Comparison of ENCODE assay signal across 16 cellular contexts in the genomic region with DNA sequence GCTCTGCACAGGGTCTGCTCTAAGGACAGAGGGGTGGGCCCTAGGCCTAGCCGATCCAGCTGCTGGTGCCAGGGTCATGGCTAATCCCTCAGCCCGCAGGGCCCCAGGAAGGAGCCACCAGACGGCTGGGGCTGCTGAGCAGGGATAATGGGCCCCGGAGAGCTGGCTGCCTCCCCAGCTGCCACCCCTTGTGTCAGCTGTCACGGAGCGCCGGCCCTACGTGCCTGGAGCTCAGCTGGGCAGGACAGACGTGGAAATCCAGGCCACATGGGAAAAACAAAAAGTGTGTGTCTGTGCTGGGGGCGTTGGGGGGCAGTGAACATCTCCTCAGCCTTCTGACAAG. TPM values are rescaled to one million over a fixed set of nuclear protein-coding genes. Genes with fewer than 3 reads are reported as not detected.
DNase-seq lines count a peak whose midpoint lies in the region; FAIRE-seq and TF ChIP-seq lines count a peak whose summit lies in the region.
"Had no signal": no experiment of that assay in that cellular context is flagged by ENCODE, and none has a peak within 500 bp of the region (broad histone marks: within the 10 kb centered on the region; RNA-seq: fewer than 3 reads in every experiment).

No MANE protein-coding gene starts in this region.

- H3K9me3 ChIP-seq in A673 (ENCODE audit: low read depth, low read length, poor library complexity, severe bottlenecking): no peaks in the 10 kb centered on the region
- H3K9me3 ChIP-seq in CD4-positive, alpha-beta memory T cell (ENCODE audit: control insufficient read depth in 1 of 2, low read length in 2 of 2): no peaks in the 10 kb centered on the region

- no TSS peak for BruUV-seq in A673 (replicated peaks; lab: Mats Ljungman, UMichigan)

- H3K4me3 ChIP-seq in A673 (ENCODE audit: low read depth, low read length, poor library complexity, severe bottlenecking): no peak overlapping the region
- no peak overlapping the region for H3K4me3 ChIP-seq in CD4-positive, alpha-beta memory T cell (ENCODE audit: low read length in 2 of 2)

- H3K27ac Mint-ChIP-seq in CD4-positive, alpha-beta memory T cell: peak overlapping the region in 1 of 7 donors; percentile 23
- H3K27ac Mint-ChIP-seq: activated naive CD8-positive, alpha-beta T cell treated with anti-CD3 and anti-CD28 coated beads, Interleukin-2, amount 50 U/mL, for 24 hours had no signal

- TF ChIP-seq CTCF in A673 (conservative IDR thresholded peaks at IDR 0.05; ENCODE audit: low read depth, low read length): no peak

- DNase-seq in A673 (ENCODE audit: low spot score) (no peak), NCI-H1694 treated with DMSO at 0.1 percent for 48 hours (lab: John Stamatoyannopoulos, UW) (peak; percentile 88), caudate nucleus (lab: John Stamatoyannopoulos, UW) (peak in 52 of 61 donors; percentile 36 to 89 (median 71)), medulla oblongata (ENCODE audit: extremely low spot score) (peak; percentile 74), RCC 7860 (ENCODE audit: low spot score) (no peak), DMS53 (lab: John Stamatoyannopoulos, UW) (no peak), foreskin melanocyte (no peak)
- DNase-seq in CD4-positive, alpha-beta memory T cell: no peak
- DNase-seq: activated naive CD8-positive, alpha-beta T cell treated with anti-CD3 and anti-CD28 coated beads, Interleukin-2, amount 50 U/mL, for 24 hours; dermis blood vessel endothelial cell; KG1; RPMI8226; stimulated activated CD4-positive, alpha-beta T cell treated with anti-CD3 and anti-CD28 coated beads, Interleukin-15, amount 100 ng/mL, for 24 hours had no signal

- CTCF ChIA-PET in A673 (lab: Charles Lee): no interaction called here
- CTCF ChIA-PET in CD4-positive, alpha-beta memory T cell (lab: Charles Lee; ENCODE audit: partially characterized antibody): no interaction called here

- no peak for FAIRE-seq in RCC 7860 (lab: Jason Lieb, UNC)
- FAIRE-seq: TTC549, urothelium cell line had no signal

- H3K4me3 Mint-ChIP-seq in CD4-positive, alpha-beta memory T cell: no peak overlapping the region
- H3K4me3 Mint-ChIP-seq: activated naive CD8-positive, alpha-beta T cell treated with anti-CD3 and anti-CD28 coated beads, Interleukin-2, amount 50 U/mL, for 24 hours; neural crest cell had no signal

- H3K4me1 ChIP-seq in A673 (ENCODE audit: insufficient read depth, low read length, poor library complexity, severe bottlenecking): no peaks in the 10 kb centered on the region
- H3K4me1 ChIP-seq in CD4-positive, alpha-beta memory T cell (ENCODE audit: insufficient read depth, low read length): no peaks in the 10 kb centered on the region

- H3K4me1 Mint-ChIP-seq in CD4-positive, alpha-beta memory T cell: no peaks in the 10 kb centered on the region
- H3K4me1 Mint-ChIP-seq: activated naive CD8-positive, alpha-beta T cell treated with anti-CD3 and anti-CD28 coated beads, Interleukin-2, amount 50 U/mL, for 24 hours had no signal

- H3K27ac ChIP-seq in A673 (ENCODE audit: low read depth, low read length, poor library complexity, severe bottlenecking) (peak overlapping the region; percentile 16), caudate nucleus (ENCODE audit: low read depth, low read length) (peak overlapping the region; percentile 89)
- H3K27ac ChIP-seq in CD4-positive, alpha-beta memory T cell (ENCODE audit: low read depth, low read length): no peak overlapping the region

- intact Hi-C loops in A673 (cut with micrococcal nuclease; ENCODE audit: unreplicated experiment): no loop called here
- intact Hi-C loops in CD4-positive, alpha-beta memory T cell (cut with micrococcal nuclease): no loop called here

- no peaks in the 10 kb centered on the region for H3K36me3 ChIP-seq in A673 (ENCODE audit: insufficient read depth, low read length, poor library complexity, severe bottlenecking)
- peaks cover 6% of the 10 kb centered on the region for H3K36me3 ChIP-seq in CD4-positive, alpha-beta memory T cell (ENCODE audit: insufficient read depth, low read length)

- POLR2A ChIA-PET in A673 (lab: Charles Lee; ENCODE audit: low non-redundant PET): no interaction called here
- POLR2A ChIA-PET in CD4-positive, alpha-beta memory T cell (lab: Charles Lee; ENCODE audit: partially characterized antibody): no interaction called here

- H3K27me3 ChIP-seq in A673 (replicated peaks; ENCODE audit: insufficient read depth, low read depth, low read length, poor library complexity): no peaks in the 10 kb centered on the region
- H3K27me3 ChIP-seq in CD4-positive, alpha-beta memory T cell (ENCODE audit: insufficient read depth, low read length): no peaks in the 10 kb centered on the region

- H3K36me3 Mint-ChIP-seq in CD4-positive, alpha-beta memory T cell: peaks cover 16 to 41% of the 10 kb centered on the region in 2 donors

- no peaks in the 10 kb centered on the region for H3K9me3 Mint-ChIP-seq in CD4-positive, alpha-beta memory T cell
- H3K9me3 Mint-ChIP-seq: activated naive CD8-positive, alpha-beta T cell treated with anti-CD3 and anti-CD28 coated beads, Interleukin-2, amount 50 U/mL, for 24 hours; neural crest cell had no signal

- no peaks in the 10 kb centered on the region for H3K27me3 Mint-ChIP-seq in CD4-positive, alpha-beta memory T cell
- H3K27me3 Mint-ChIP-seq: activated naive CD8-positive, alpha-beta T cell treated with anti-CD3 and anti-CD28 coated beads, Interleukin-2, amount 50 U/mL, for 24 hours had no signal

RNA-seq across cellular contexts. Expression of a gene that starts 36.2 kb away (rescaled TPM):
- 12.7 and 14.8 TPM in 2 replicates for total RNA-seq in A673 (2021)
- not detected for total RNA-seq in CD4-positive, alpha-beta memory T cell
- not detected for polyA plus RNA-seq in CD4-positive, alpha-beta memory T cell

Comparison
In these comparisons a context has a peak if more than half of its experiments do, and no peak if none do; other contexts are left out.
1. DNase-seq: peak in NCI-H1694 treated with DMSO at 0.1 percent for 48 hours (single experiment), caudate nucleus (52 of 61) and medulla oblongata (single experiment); none in A673 (single experiment), CD4-positive, alpha-beta memory T cell (0 of 5), RCC 7860 (single experiment), DMS53 (single experiment) and foreskin melanocyte (single experiment).
2. RNA of a gene that starts 36.2 kb away (total RNA-seq): 12.7 to 14.8 TPM in A673; not detected in CD4-positive, alpha-beta memory T cell; every median in the first group is over 10 times any median in the second.